17 cellular contexts compared by ENCODE assay signal in the genomic region with DNA sequence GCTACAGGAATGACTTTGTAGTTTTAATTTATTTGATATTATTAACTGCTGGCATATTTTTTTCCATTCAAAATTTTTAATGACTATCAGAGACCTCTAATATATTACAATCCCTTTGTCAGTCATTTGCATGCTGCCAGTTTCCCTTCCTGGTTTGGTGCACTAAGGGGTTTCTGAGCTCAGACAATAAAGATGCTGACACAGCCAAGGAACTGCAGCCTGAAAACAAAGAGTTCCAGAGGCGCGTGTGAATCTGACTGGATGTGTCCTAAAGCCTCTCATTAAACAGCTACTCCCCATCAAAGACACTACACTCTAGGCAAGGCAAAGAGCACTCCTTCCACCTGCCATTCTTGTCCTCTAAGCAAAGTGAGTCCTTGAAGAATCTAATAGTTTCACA.
DNase-seq lines count a peak whose midpoint lies in the region; ATAC-seq and TF ChIP-seq lines count a peak whose summit lies in the region.
"Had no signal": no experiment of that assay in that cellular context is flagged by ENCODE, and none has a peak within 500 bp of the region (broad histone marks: within the 10 kb centered on the region; RNA-seq: fewer than 3 reads in every experiment).

No MANE protein-coding gene starts in this region.

- H3K4me1 ChIP-seq in NT2/D1 (ENCODE audit: insufficient read depth, insufficient read length) = no peaks in the 10 kb centered on the region

- no peak overlapping the region for H3K4me3 ChIP-seq in GM12865 (ENCODE audit: low read depth, low read length)
- H3K4me3 ChIP-seq in H7 (ENCODE audit: insufficient read depth, low read depth, low read length) = no peak overlapping the region
- H3K4me3 ChIP-seq in NT2/D1 (ENCODE audit: insufficient read length, low read depth) = no peak overlapping the region
- H3K4me3 ChIP-seq: left lung had no signal

- ATAC-seq in HG02623 (IDR thresholded peaks at IDR 0.05; ENCODE audit: unreplicated experiment) = no peak
- ATAC-seq: activated CD4-positive, alpha-beta T cell treated with anti-CD3 and anti-CD28 coated beads for 36 hours; left lung; naive thymus-derived CD8-positive, alpha-beta T cell; right cardiac atrium; T-helper 17 cell had no signal

- TF ChIP-seq CTCF in GM12865 (IDR thresholded peaks at IDR 0.05; ENCODE audit: insufficient read depth, low read depth, low read length, missing control alignments) = no peak
- TF ChIP-seq CTCF in GM20000 (IDR thresholded peaks at IDR 0.05; ENCODE audit: extremely low read depth, missing control alignments) = no peak

- H3K36me3 ChIP-seq in H7 (replicated peaks; ENCODE audit: control insufficient read depth, insufficient read depth, low read length) = no peaks in the 10 kb centered on the region
- H3K36me3 ChIP-seq in NT2/D1 (ENCODE audit: insufficient read depth, insufficient read length, low read length) = peaks cover 2% of the 10 kb centered on the region
- H3K36me3 ChIP-seq: left lung had no signal

- H3K27me3 ChIP-seq in H7 (ENCODE audit: control insufficient read depth, insufficient read depth, low read length) (no peaks in the 10 kb centered on the region), NT2/D1 (ENCODE audit: insufficient read depth, insufficient read length) (no peaks in the 10 kb centered on the region)
- H3K27me3 ChIP-seq: left lung had no signal

- H3K9me3 ChIP-seq in NT2/D1 (ENCODE audit: insufficient read depth, low read length) = no peaks in the 10 kb centered on the region
- H3K9me3 ChIP-seq: left lung had no signal

- H3K9ac ChIP-seq in NT2/D1 (ENCODE audit: insufficient read length, low read depth) = no peak overlapping the region

- DNase-seq in GM12865 (ENCODE audit: low read depth) (peak; percentile 57), H7 (peak; percentile 8), NT2/D1 (ENCODE audit: low read depth, low spot score) (peak; percentile 38), hippocampal formation (lab: John Stamatoyannopoulos, UW) (peak; percentile 33 to 60), middle frontal gyrus (ENCODE audit: extremely low spot score, low spot score) (no peak), glomerular visceral epithelial cell (ENCODE audit: extremely low spot score) (no peak), GM20000 (ENCODE audit: low spot score) (no peak)
- DNase-seq: activated CD4-positive, alpha-beta T cell treated with anti-CD3 and anti-CD28 coated beads for 36 hours; Calu3; left lung; naive thymus-derived CD8-positive, alpha-beta T cell; NCI-H1092 treated with DMSO at 0.1 percent for 48 hours; NCI-H526 treated with DMSO at 0.1 percent for 48 hours; right cardiac atrium; T-helper 17 cell; trophoblast cell had no signal

Comparison
In these comparisons a context has a peak if more than half of its experiments do, and no peak if none do; other contexts are left out.
1. DNase-seq: peak in GM12865 (single experiment), H7 (single experiment), NT2/D1 (single experiment) and hippocampal formation (2 of 2); none in middle frontal gyrus (single experiment), glomerular visceral epithelial cell (single experiment) and GM20000 (single experiment).